Comparison of ENCODE assay signal across 8 cellular contexts in the genomic region with DNA sequence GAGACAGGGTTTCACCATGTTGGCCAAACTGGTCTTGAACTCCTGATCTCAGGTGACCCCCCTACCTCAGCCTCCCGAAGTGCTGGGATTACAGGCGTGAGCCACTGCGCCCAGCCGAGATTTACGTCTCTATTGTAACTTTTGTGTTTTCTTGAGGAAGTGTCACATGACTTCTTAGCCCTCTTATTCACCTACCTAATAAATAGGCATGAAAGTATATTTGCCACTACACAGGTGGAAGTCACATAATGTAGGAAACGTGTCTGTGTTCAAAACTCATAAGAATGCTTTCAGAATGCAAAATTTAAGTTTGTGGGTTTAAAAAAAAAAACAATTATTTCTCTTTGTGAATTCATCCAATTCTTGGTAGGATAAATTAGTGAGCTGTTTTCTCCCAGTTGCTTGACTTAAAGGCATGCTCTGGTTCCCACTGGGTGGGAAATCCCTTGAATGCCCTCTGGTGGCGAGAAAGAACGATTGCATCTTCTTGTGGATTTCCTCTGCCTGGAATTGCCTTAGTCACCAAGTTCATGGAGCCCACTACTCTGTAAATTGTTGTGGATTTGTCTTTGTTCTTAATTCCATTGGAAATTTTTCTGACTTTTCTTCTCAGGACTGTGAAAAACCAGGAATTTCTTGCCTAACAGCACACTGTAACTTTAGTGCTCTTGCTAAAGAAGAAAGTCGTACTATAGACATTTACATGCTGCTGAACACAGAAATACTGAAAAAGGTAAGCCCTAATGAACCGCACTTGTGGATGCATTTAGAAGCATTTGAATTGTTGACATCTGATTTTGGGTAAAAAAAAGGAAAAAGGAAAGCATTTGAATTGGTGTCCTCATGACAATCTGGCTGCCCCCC.
DNase-seq lines count a peak whose midpoint lies in the region; ATAC-seq and FAIRE-seq lines count a peak whose summit lies in the region.

No MANE protein-coding gene starts in this region.

- WGBS in mesendoderm (ENCODE audit: extremely low coverage, insufficient coverage, low lambda C conversion rate), result no CpG with 5 or more reads among the region's 10 CpGs

- H3K23ac ChIP-seq in mesendoderm (ENCODE audit: low read length), result no peak overlapping the region

- no peak overlapping the region for H3K56ac ChIP-seq in mesendoderm (ENCODE audit: low read length)

- H4K5ac ChIP-seq in mesendoderm (ENCODE audit: low read length), result no peak overlapping the region

- peak; percentile 92 for DNase-seq in COLO829 (ENCODE audit: low spot score)
- DNase-seq in GM19238 (ENCODE audit: insufficient read length, low spot score), result peak; percentile 57
- peak; percentile 79 for DNase-seq in LoVo (ENCODE audit: low spot score)
- peak; percentile 70 for DNase-seq in RPMI8226
- peak; percentile 91 for DNase-seq in mesendoderm

- no peak overlapping the region for H3K18ac ChIP-seq in mesendoderm (ENCODE audit: low read length)

- no peak overlapping the region for H4K8ac ChIP-seq in mesendoderm (ENCODE audit: low read depth, low read length)

- no peak overlapping the region for H2BK5ac ChIP-seq in mesendoderm (ENCODE audit: low read length)

- no peak overlapping the region for H3K9ac ChIP-seq in mesendoderm (ENCODE audit: low read length)

- no peaks in the 10 kb centered on the region for H3K27me3 ChIP-seq in mesendoderm (ENCODE audit: insufficient read depth, low read length, poor library complexity)

- no peaks in the 10 kb centered on the region for H3K79me1 ChIP-seq in mesendoderm (ENCODE audit: low read length)

- no peak overlapping the region for H3K27ac ChIP-seq in mesendoderm (ENCODE audit: low read depth, low read length)

- no peak overlapping the region for H3K4me2 ChIP-seq in mesendoderm (ENCODE audit: low read length)

- no peak overlapping the region for H2AK5ac ChIP-seq in mesendoderm (ENCODE audit: low read length)

- no peak overlapping the region for H3K4ac ChIP-seq in mesendoderm (ENCODE audit: low read depth, low read length)

- peak; percentile 96 for FAIRE-seq in endometrium (lab: Jason Lieb, UNC)

- no peak overlapping the region for H3K4me3 ChIP-seq in mesendoderm (ENCODE audit: low read length)

- no peak overlapping the region for H2BK120ac ChIP-seq in mesendoderm (ENCODE audit: low read depth, low read length)

- H3K36me3 ChIP-seq in mesendoderm (ENCODE audit: control insufficient read depth, insufficient read depth, low read length), result no peaks in the 10 kb centered on the region

- no peak overlapping the region for H2BK15ac ChIP-seq in mesendoderm (replicated peaks; ENCODE audit: low read depth)

- H3K4me1 ChIP-seq in mesendoderm (ENCODE audit: control insufficient read depth, low read depth, low read length), result no peaks in the 10 kb centered on the region

- H3K79me2 ChIP-seq in mesendoderm (ENCODE audit: control insufficient read depth, insufficient read depth, low read length), result no peaks in the 10 kb centered on the region

- no peak for ATAC-seq in HG03025 (IDR thresholded peaks at IDR 0.05; ENCODE audit: low FRiP score, unreplicated experiment)
- no peak for ATAC-seq in GM19395 (IDR thresholded peaks at IDR 0.05; ENCODE audit: unreplicated experiment)
